Comparison of ENCODE assay signal across 1 cellular context in the genomic region with DNA sequence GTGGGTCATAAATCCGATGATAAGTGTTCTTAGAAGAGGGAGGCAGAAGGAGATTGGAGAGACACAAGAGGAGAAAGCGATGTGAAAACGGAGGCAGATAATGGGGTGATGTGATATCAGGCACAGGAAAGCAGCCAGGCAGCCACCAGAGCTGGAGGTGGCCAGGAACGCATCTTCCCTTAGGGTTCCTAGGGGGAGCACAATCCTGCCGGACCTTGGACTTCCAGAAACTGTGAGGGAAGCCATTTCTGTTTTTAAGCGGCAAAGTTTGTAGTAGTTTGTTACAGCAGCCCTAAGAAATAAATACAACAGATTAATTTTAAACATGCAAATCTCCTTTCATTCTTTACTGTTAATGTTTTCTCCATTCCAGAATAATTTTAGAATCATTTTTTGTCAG.
TF ChIP-seq lines count a peak whose summit lies in the region.

No MANE protein-coding gene starts in this region.

TF ChIP-seq in GM23338, 12 proteins besides CTCF, POLR2A, EP300 and RAD21 (continued from another document):
- no peak for TF ChIP-seq ZNF114 (CRISPR knock-in tag; IDR thresholded peaks at IDR 0.05)
